In genomic region chr20:45798935-45799642, GRCh38 we compare ENCODE assay signal across 9 cellular contexts. TPM values are rescaled to one million over a fixed set of nuclear protein-coding genes. Genes with fewer than 3 reads are reported as not detected.
A peak's percentile ranks its signal among the peaks of the same experiment; 100 is the strongest.
DNase-seq lines count a peak whose midpoint lies in the region; ATAC-seq and TF ChIP-seq lines count a peak whose summit lies in the region.
"Had no signal": no experiment of that assay in that cellular context is flagged by ENCODE, and none has a peak within 500 bp of the region (broad histone marks: within the 10 kb centered on the region; RNA-seq: fewer than 3 reads in every experiment).

No MANE protein-coding gene starts in this region.

- H3K36me3 ChIP-seq in trophoblast cell (ENCODE audit: control insufficient read depth in 1 of 2, insufficient read depth in 2 of 2, low read length in 2 of 2): peaks cover 27 to 47% of the 10 kb centered on the region in 2 experiments

- no peak overlapping the region for H3K4ac ChIP-seq in trophoblast cell (ENCODE audit: low read depth, low read length)

- no peak overlapping the region for H2AK5ac ChIP-seq in trophoblast cell (ENCODE audit: low read length)

- no peak overlapping the region for H2BK12ac ChIP-seq in trophoblast cell (ENCODE audit: low read length)

- H3K9me3 ChIP-seq in trophoblast cell (ENCODE audit: insufficient read depth, low read depth, low read length): peaks cover 2% of the 10 kb centered on the region

- no peak overlapping the region for H3K23ac ChIP-seq in trophoblast cell (ENCODE audit: low read length)

- H3K79me2 ChIP-seq in trophoblast cell (ENCODE audit: control insufficient read depth, insufficient read depth, low read length, poor library complexity): no peaks in the 10 kb centered on the region

- H3K4me1 ChIP-seq in trophoblast cell (ENCODE audit: control insufficient read depth in 1 of 2, insufficient read depth in 2 of 2, low read length in 2 of 2): no peaks in the 10 kb centered on the region

- peak; percentile 70 for TF ChIP-seq CTCF in LNCAP (IDR thresholded peaks at IDR 0.05)
- peak; percentile 75 for TF ChIP-seq CTCF in foreskin fibroblast (IDR thresholded peaks at IDR 0.05; ENCODE audit: low read depth, low read length)

- no peak overlapping the region for H4K12ac ChIP-seq in trophoblast cell (ENCODE audit: low read depth, low read length)

- no peak overlapping the region for H3K9ac ChIP-seq in trophoblast cell (ENCODE audit: low read length)

- no peak overlapping the region for H3K4me3 ChIP-seq in foreskin fibroblast (ENCODE audit: low read depth in 1 of 2, low read length in 2 of 2)
- H3K4me3 ChIP-seq in trophoblast cell (ENCODE audit: low read depth, low read length): no peak overlapping the region

- H2BK5ac ChIP-seq in trophoblast cell (ENCODE audit: low read depth, low read length, poor library complexity): no peak overlapping the region

- H2BK120ac ChIP-seq in trophoblast cell (ENCODE audit: insufficient read depth, low read length, poor library complexity): no peak overlapping the region

- peak; percentile 64 for DNase-seq in EH (ENCODE audit: low read depth)
- DNase-seq in RPMI7951 (ENCODE audit: low read depth): peak; percentile 64
- peak; percentile 31 for DNase-seq in activated T-helper 1 cell treated with Interleukin-2 at 50 U/mL for 16 hours (ENCODE audit: low read depth)
- DNase-seq in foreskin fibroblast: peak in 1 of 2 donors; percentile 78
- DNase-seq in trophoblast cell: peak; percentile 55 to 77
- DNase-seq in middle frontal gyrus (ENCODE audit: extremely low spot score, low spot score): no peak

- H4K8ac ChIP-seq in trophoblast cell (ENCODE audit: low read depth, low read length): no peak overlapping the region

- H3K27ac ChIP-seq in trophoblast cell (ENCODE audit: low read depth, low read length): no peak overlapping the region

- no peak overlapping the region for H3K18ac ChIP-seq in trophoblast cell (ENCODE audit: low read length)

- H3K4me2 ChIP-seq in trophoblast cell (ENCODE audit: low read length): no peak overlapping the region

- H4K91ac ChIP-seq in trophoblast cell (ENCODE audit: low read depth, low read length): no peak overlapping the region

- H3K27me3 ChIP-seq in trophoblast cell (ENCODE audit: insufficient read depth, low read length): no peaks in the 10 kb centered on the region

- no peaks in the 10 kb centered on the region for H3K79me1 ChIP-seq in trophoblast cell (ENCODE audit: low read length)

- H2AFZ ChIP-seq in trophoblast cell (ENCODE audit: insufficient read depth, low read length, poor library complexity): no peak overlapping the region

- no peak overlapping the region for H3K14ac ChIP-seq in trophoblast cell (ENCODE audit: low read length)

- ATAC-seq in GM21515 (IDR thresholded peaks at IDR 0.05; ENCODE audit: unreplicated experiment): no peak

- no CpG with 5 or more reads among the region's 4 CpGs for WGBS in trophoblast cell (ENCODE audit: extremely low coverage, insufficient coverage, insufficient read length)

RNA-seq across cellular contexts. Expression of gene DNTTIP1, which starts 7.3 kb away (rescaled TPM):
- total RNA-seq in RPMI7951 (2014; rRNA removed; shearing (Covaris generic)): 44.1 and 51.4 TPM in 2 replicates
- polyA plus RNA-seq in trophoblast cell (2013): 27.8 and 28.6 TPM in 2 replicates

RNA-seq across cellular contexts. Expression of gene WFDC3, which starts 7.4 kb away (rescaled TPM):
- 3.6 and 8.8 TPM in 2 replicates for total RNA-seq in RPMI7951 (2014; rRNA removed; shearing (Covaris generic))
- polyA plus RNA-seq in trophoblast cell (2013): not detected in 2 replicates
- total RNA-seq: activated CD8-positive, alpha-beta memory T cell treated with anti-CD3 and anti-CD28 coated beads for 36 hours had no signal

RNA-seq across cellular contexts. Expression of gene UBE2C, which starts 13.4 kb away (rescaled TPM):
- total RNA-seq in RPMI7951 (2014; rRNA removed; shearing (Covaris generic)): 606 and 673 TPM in 2 replicates
- polyA plus RNA-seq in trophoblast cell (2013): 171 and 186 TPM in 2 replicates

RNA-seq across cellular contexts. Expression of gene TNNC2, which starts 28.0 kb away (rescaled TPM):
- total RNA-seq in RPMI7951 (2014; rRNA removed; shearing (Covaris generic)): 0.36 TPM in 1 of 2 replicates, not detected in the other
- polyA plus RNA-seq in trophoblast cell (2013): 0.11 and 0.14 TPM in 2 replicates
- total RNA-seq: activated CD8-positive, alpha-beta memory T cell treated with anti-CD3 and anti-CD28 coated beads for 36 hours had no signal

RNA-seq across cellular contexts. Expression of gene SNX21, which starts 34.5 kb away (rescaled TPM):
- 54.1 and 59.8 TPM in 2 replicates for total RNA-seq in RPMI7951 (2014; rRNA removed; shearing (Covaris generic))
- polyA plus RNA-seq in trophoblast cell (2013): 6.6 and 7.3 TPM in 2 replicates
